ENCODE assay signal across 8 cellular contexts in the genomic region with DNA sequence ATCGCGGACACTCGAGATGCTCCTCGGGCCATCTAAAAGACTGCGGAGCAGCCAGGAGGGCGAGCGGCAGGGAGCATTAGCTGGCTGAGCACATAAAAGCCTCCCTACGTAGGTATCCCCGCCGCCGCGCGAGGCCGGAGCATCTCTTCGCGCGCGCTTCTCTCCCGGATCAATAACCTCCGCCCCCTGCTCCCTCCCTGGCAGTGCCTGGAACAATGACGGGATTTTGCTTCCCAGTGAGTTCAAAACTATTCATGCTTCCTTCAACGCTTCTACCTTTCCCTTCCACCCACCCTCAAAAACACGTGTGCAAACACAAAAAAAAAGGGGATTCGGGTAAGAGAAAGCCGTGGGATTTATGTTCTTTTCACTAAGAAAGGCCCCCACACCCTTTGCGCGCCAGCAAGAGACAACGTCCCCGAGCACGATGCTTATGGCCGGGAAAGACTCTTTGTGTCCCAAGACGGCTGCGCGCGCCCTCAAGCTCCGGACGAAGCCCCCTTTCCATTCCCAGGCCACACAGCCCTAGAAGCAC. TPM values are rescaled to one million over a fixed set of nuclear protein-coding genes. Genes with fewer than 3 reads are reported as not detected.
A peak's percentile ranks its signal among the peaks of the same experiment; 100 is the strongest.
DNase-seq lines count a peak whose midpoint lies in the region; ATAC-seq, FAIRE-seq and TF ChIP-seq lines count a peak whose summit lies in the region.

No MANE protein-coding gene starts in this region.

- CTCF ChIA-PET in activated CD4-positive, alpha-beta T cell treated with anti-CD3 and anti-CD28 coated beads, Interleukin-2, amount 10 ng/mL, durations not matched to agents 7 days and 5 days (lab: Charles Lee), result interaction anchor here (0.6 to 3.6 kb wide), 6 partner anchors 8 to 126 kb away, joined by 3 to 27 read pairs (median 4); no protein-coding TSS in a partner anchor

- H3K27ac ChIP-seq in duodenal mucosa (ENCODE audit: low read depth, low read length), result peak overlapping the region; percentile 73

- peak; percentile 17 for DNase-seq in GM12891 (ENCODE audit: insufficient read length, low spot score)
- DNase-seq in NCI-H146 treated with DMSO at 0.1 percent for 48 hours (lab: John Stamatoyannopoulos, UW; ENCODE audit: unreplicated experiment), result peak; percentile 79
- DNase-seq in activated CD4-positive, alpha-beta T cell treated with anti-CD3 and anti-CD28 coated beads, Interleukin-2, amount 10 ng/mL, durations not matched to agents 7 days and 5 days, result peak; percentile 18
- peak; percentile 17 to 38 for DNase-seq in lung microvascular endothelial cell (ENCODE audit: low read depth in 2 of 2)
- DNase-seq in stimulated activated CD8-positive, alpha-beta memory T cell treated with anti-CD3 and anti-CD28 coated beads, Interleukin-2, amount 100 ng/mL, for 48 hours (ENCODE audit: low read depth in 2 of 2), result peak; percentile 14 to 22

- POLR2A ChIA-PET in activated CD4-positive, alpha-beta T cell treated with anti-CD3 and anti-CD28 coated beads, Interleukin-2, amount 10 ng/mL, durations not matched to agents 7 days and 5 days (lab: Charles Lee), result no interaction called here

- no peaks in the 10 kb centered on the region for H3K4me1 ChIP-seq in duodenal mucosa (ENCODE audit: control insufficient read depth in 1 of 2, insufficient read depth in 2 of 2, low read length in 2 of 2)

- ATAC-seq in GM19328 (IDR thresholded peaks at IDR 0.05; ENCODE audit: unreplicated experiment) (no peak), GM21529 (IDR thresholded peaks at IDR 0.05; ENCODE audit: unreplicated experiment) (no peak)

- no peaks in the 10 kb centered on the region for H3K27me3 Mint-ChIP-seq in activated CD4-positive, alpha-beta T cell treated with anti-CD3 and anti-CD28 coated beads, Interleukin-2, amount 10 ng/mL, durations not matched to agents 7 days and 5 days

- peaks cover 15 to 20% of the 10 kb centered on the region in 2 donors for H3K36me3 ChIP-seq in duodenal mucosa (ENCODE audit: control insufficient read depth in 1 of 2, insufficient read depth in 2 of 2, low read length in 2 of 2)

- peak overlapping the region; percentile 79 to 92 for H3K9ac ChIP-seq in duodenal mucosa (ENCODE audit: low read depth in 1 of 2, low read length in 2 of 2)

- peak overlapping the region; percentile 89 for H3K4me3 Mint-ChIP-seq in activated CD4-positive, alpha-beta T cell treated with anti-CD3 and anti-CD28 coated beads, Interleukin-2, amount 10 ng/mL, durations not matched to agents 7 days and 5 days

- peaks cover 23% of the 10 kb centered on the region for H3K4me1 Mint-ChIP-seq in activated CD4-positive, alpha-beta T cell treated with anti-CD3 and anti-CD28 coated beads, Interleukin-2, amount 10 ng/mL, durations not matched to agents 7 days and 5 days

- TF ChIP-seq POLR2A in GM12891 (IDR thresholded peaks at IDR 0.05; ENCODE audit: low read depth, low read length), result no peak

- peak overlapping the region; percentile 83 to 92 for H3K4me3 ChIP-seq in duodenal mucosa (ENCODE audit: low read depth in 1 of 2, low read length in 2 of 2)

- peak overlapping the region; percentile 87 for H3K27ac Mint-ChIP-seq in activated CD4-positive, alpha-beta T cell treated with anti-CD3 and anti-CD28 coated beads, Interleukin-2, amount 10 ng/mL, durations not matched to agents 7 days and 5 days

- no peaks in the 10 kb centered on the region for H3K9me3 Mint-ChIP-seq in activated CD4-positive, alpha-beta T cell treated with anti-CD3 and anti-CD28 coated beads, Interleukin-2, amount 10 ng/mL, durations not matched to agents 7 days and 5 days

- H3K9me3 ChIP-seq in duodenal mucosa (ENCODE audit: control insufficient read depth in 1 of 2, low read length in 2 of 2), result no peaks in the 10 kb centered on the region

- peaks cover 5% of the 10 kb centered on the region for H3K36me3 Mint-ChIP-seq in activated CD4-positive, alpha-beta T cell treated with anti-CD3 and anti-CD28 coated beads, Interleukin-2, amount 10 ng/mL, durations not matched to agents 7 days and 5 days (ENCODE audit: low read depth)

- peak; percentile 79 for FAIRE-seq in GM12891 (lab: Jason Lieb, UNC)

- no peaks in the 10 kb centered on the region for H3K27me3 ChIP-seq in duodenal mucosa (ENCODE audit: control insufficient read depth in 1 of 2, insufficient read depth in 2 of 2, low read length in 2 of 2)

TF ChIP-seq in GM12891, 5 proteins besides CTCF, POLR2A, EP300 and RAD21:
- TF ChIP-seq POLR2AphosphoS5 (IDR thresholded peaks at IDR 0.05; ENCODE audit: low read depth, low read length), result no peak
- no peak for TF ChIP-seq PAX5 (IDR thresholded peaks at IDR 0.05; ENCODE audit: insufficient read depth, low read length, severe bottlenecking)
- TF ChIP-seq SPI1 (IDR thresholded peaks at IDR 0.05; ENCODE audit: low read depth, low read length), result no peak
- TF ChIP-seq TAF1 (IDR thresholded peaks at IDR 0.05; ENCODE audit: low read depth, low read length), result no peak
- TF ChIP-seq POU2F2 (IDR thresholded peaks at IDR 0.05; ENCODE audit: low read depth, low read length), result no peak

RNA-seq across cellular contexts. Expression of a gene that starts 0.9 kb away (rescaled TPM):
- polyA plus RNA-seq in GM12891 (2012; ENCODE audit: low read depth, missing spikeins), result 57.4 TPM
- 10 to 100 TPM; 16.6 to 21.1 TPM for total RNA-seq in activated CD4-positive, alpha-beta T cell treated with anti-CD3 and anti-CD28 coated beads, Interleukin-2, amount 10 ng/mL, durations not matched to agents 7 days and 5 days
- total RNA-seq in lung microvascular endothelial cell, result 2.8 and 13.1 TPM in 2 replicates

RNA-seq across cellular contexts. Expression of a gene that starts 28.5 kb away (rescaled TPM):
- polyA plus RNA-seq in GM12891 (2012; ENCODE audit: low read depth, missing spikeins), result 1,983 TPM
- 1,000 to 10,000 TPM; 1,415 to 1,539 TPM for total RNA-seq in activated CD4-positive, alpha-beta T cell treated with anti-CD3 and anti-CD28 coated beads, Interleukin-2, amount 10 ng/mL, durations not matched to agents 7 days and 5 days
- 2,180 and 2,800 TPM in 2 replicates for total RNA-seq in lung microvascular endothelial cell

Comparison
In these comparisons a context has a peak if more than half of its experiments do, and no peak if none do; other contexts are left out.
1. DNase-seq: peak in every context shown above with its lines; median percentile 79 in NCI-H146 treated with DMSO at 0.1 percent for 48 hours; 28 in lung microvascular endothelial cell; 18 in activated CD4-positive, alpha-beta T cell treated with anti-CD3 and anti-CD28 coated beads, Interleukin-2, amount 10 ng/mL, durations not matched to agents 7 days and 5 days; 18 in stimulated activated CD8-positive, alpha-beta memory T cell treated with anti-CD3 and anti-CD28 coated beads, Interleukin-2, amount 100 ng/mL, for 48 hours; 17 in GM12891.